Comparison of ENCODE assay signal across 18 cellular contexts in the genomic region with DNA sequence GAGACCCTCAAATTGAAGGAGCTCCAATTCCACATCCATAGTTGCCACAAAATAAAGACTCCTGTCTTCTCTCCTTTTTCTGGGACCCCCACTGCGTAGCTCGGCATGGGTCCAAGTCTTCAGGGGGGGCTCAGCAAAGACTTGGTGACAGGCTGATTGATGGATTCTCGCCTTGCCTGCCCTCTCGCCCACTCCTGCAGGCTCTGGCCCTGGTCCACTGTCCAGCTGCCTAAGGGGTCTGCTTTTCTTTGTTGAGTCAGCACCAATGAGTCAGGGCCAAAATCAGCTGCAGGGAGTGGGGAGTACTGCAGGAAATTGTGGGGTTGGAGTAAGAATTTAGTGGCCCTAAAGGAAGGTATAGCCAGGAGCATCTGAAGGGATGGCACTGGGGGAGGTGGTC. TPM values are rescaled to one million over a fixed set of nuclear protein-coding genes. Genes with fewer than 3 reads are reported as not detected.
A peak's percentile ranks its signal among the peaks of the same experiment; 100 is the strongest.
DNase-seq lines count a peak whose midpoint lies in the region; TF ChIP-seq lines count a peak whose summit lies in the region.
"Had no signal": no experiment of that assay in that cellular context is flagged by ENCODE, and none has a peak within 500 bp of the region (broad histone marks: within the 10 kb centered on the region; RNA-seq: fewer than 3 reads in every experiment).

No MANE protein-coding gene starts in this region.

- H4K91ac ChIP-seq in trophoblast cell (ENCODE audit: low read depth, low read length) = no peak overlapping the region

- no peak overlapping the region for H3K18ac ChIP-seq in trophoblast cell (ENCODE audit: low read length)

- H3K9me3 ChIP-seq in AG04450 (ENCODE audit: control insufficient read depth, insufficient read depth, low read length) = peaks cover 2% of the 10 kb centered on the region; the same call in 1 of the 2 replicates
- no peaks in the 10 kb centered on the region for H3K9me3 ChIP-seq in A673 (ENCODE audit: low read depth, low read length, poor library complexity, severe bottlenecking)
- no peaks in the 10 kb centered on the region for H3K9me3 ChIP-seq in trophoblast cell (ENCODE audit: insufficient read depth, low read depth, low read length)

- BruUV-seq in A673 (replicated peaks; lab: Mats Ljungman, UMichigan) (no TSS peak), MCF 10A (replicated peaks; lab: Mats Ljungman, UMichigan) (no TSS peak)

- H3K9ac ChIP-seq in trophoblast cell (ENCODE audit: low read length) = no peak overlapping the region
- H3K9ac ChIP-seq: KMS-11 had no signal

- no peak overlapping the region for H3K4me3 ChIP-seq in AG04450 (ENCODE audit: low read depth, low read length)
- no peak overlapping the region for H3K4me3 ChIP-seq in brain microvascular endothelial cell (ENCODE audit: low read depth, low read length)
- H3K4me3 ChIP-seq in A673 (ENCODE audit: low read depth, low read length, poor library complexity, severe bottlenecking) = no peak overlapping the region
- no peak overlapping the region for H3K4me3 ChIP-seq in trophoblast cell (ENCODE audit: low read depth, low read length)

- H3K9me3 Mint-ChIP-seq in neural crest cell (no peaks in the 10 kb centered on the region), MCF 10A (ENCODE audit: unreplicated experiment) (no peaks in the 10 kb centered on the region)

- intact Hi-C loops in A673 (cut with micrococcal nuclease; ENCODE audit: unreplicated experiment) (no loop called here), MCF 10A (cut with micrococcal nuclease) (no loop called here)

- WGBS in trophoblast cell (ENCODE audit: extremely low coverage, insufficient coverage, insufficient read length) = no CpG with 5 or more reads among the region's 4 CpGs

- H3K27ac ChIP-seq in AG04450 (ENCODE audit: low read depth, low read length) (no peak overlapping the region), brain microvascular endothelial cell (no peak overlapping the region), A673 (ENCODE audit: low read depth, low read length, poor library complexity, severe bottlenecking) (no peak overlapping the region), trophoblast cell (ENCODE audit: low read depth, low read length) (no peak overlapping the region)
- H3K27ac ChIP-seq: KMS-11 had no signal

- CTCF ChIA-PET in AG04450 (lab: Charles Lee) = interaction anchor here (0.6 to 10.6 kb wide), 9 partner anchors 11 to 991 kb away, joined by 3 to 594 read pairs (median 8); no protein-coding TSS in a partner anchor
- CTCF ChIA-PET in A673 (lab: Charles Lee) = interaction anchor here (1.0 to 3.2 kb wide), 3 partner anchors 15 to 145 kb away, joined by 3 to 50 read pairs (median 4); no protein-coding TSS in a partner anchor
- CTCF ChIA-PET in MCF 10A (lab: Yijun Ruan, JAX) = interaction anchor here (0.6 to 13.5 kb wide), 27 partner anchors 12 to 1164 kb away, joined by 3 to 673 read pairs (median 4); no protein-coding TSS in a partner anchor

- H2BK120ac ChIP-seq in trophoblast cell (ENCODE audit: insufficient read depth, low read length, poor library complexity) = no peak overlapping the region

- peak overlapping the region; percentile 65 for H3K27ac Mint-ChIP-seq in neural crest cell (ENCODE audit: unreplicated experiment)
- H3K27ac Mint-ChIP-seq in MCF 10A (ENCODE audit: low read depth, unreplicated experiment) = no peak overlapping the region

- H2AK5ac ChIP-seq in trophoblast cell (ENCODE audit: low read length) = no peak overlapping the region

- TF ChIP-seq CTCF in AG04450 (IDR thresholded peaks at IDR 0.05; ENCODE audit: low read depth, low read length) (no peak), brain microvascular endothelial cell (IDR thresholded peaks at IDR 0.05; ENCODE audit: low read depth, low read length, missing control alignments) (no peak), neural crest cell (conservative IDR thresholded peaks at IDR 0.05) (no peak), A673 (conservative IDR thresholded peaks at IDR 0.05; ENCODE audit: low read depth, low read length) (no peak), MCF 10A (IDR thresholded peaks at IDR 0.05; ENCODE audit: unreplicated experiment) (no peak)

- H3K4me1 ChIP-seq in A673 (ENCODE audit: insufficient read depth, low read length, poor library complexity, severe bottlenecking) (peaks cover 12% of the 10 kb centered on the region), trophoblast cell (ENCODE audit: control insufficient read depth in 1 of 2, insufficient read depth in 2 of 2, low read length in 2 of 2) (peaks cover 0 to 8% of the 10 kb centered on the region in 2 experiments)

- DNase-seq in AG04450 (ENCODE audit: low read depth, low spot score) (peak; percentile 16), M059J (ENCODE audit: low read depth) (peak; percentile 47), brain microvascular endothelial cell (peak; percentile 48), neural crest cell (ENCODE audit: low read depth, low spot score) (no peak), A673 (ENCODE audit: low spot score) (no peak), MCF 10A (ENCODE audit: unreplicated experiment) (no peak), trophoblast cell (no peak)
- no peak for DNase-seq in activated T-cell treated with anti-CD3 and anti-CD28 coated beads, Interleukin-2, amount 50 U/mL, for 1 hour
- DNase-seq: COR-L47, DMS153, GDM1, MM.1S, NCI-H1105, NCI-H1694 treated with DMSO at 0.1 percent for 48 hours, NCI-H774, Right ventricle myocardium superior had no signal

- no peak overlapping the region for H3K4me3 Mint-ChIP-seq in neural crest cell
- no peak overlapping the region for H3K4me3 Mint-ChIP-seq in MCF 10A (ENCODE audit: unreplicated experiment)
- H3K4me3 Mint-ChIP-seq: CD14-positive monocyte had no signal

- H3K79me1 ChIP-seq in trophoblast cell (ENCODE audit: low read length) = no peaks in the 10 kb centered on the region

- POLR2A ChIA-PET in AG04450 (lab: Yijun Ruan, JAX) (interaction anchor here (1.3 kb wide), 1 partner anchor 146 kb away, joined by 5 read pairs; no protein-coding TSS in a partner anchor), A673 (lab: Charles Lee; ENCODE audit: low non-redundant PET) (interaction anchor here (0.5 to 0.6 kb wide), 2 partner anchors 13 to 121 kb away, joined by 5 to 9 read pairs; no protein-coding TSS in a partner anchor), MCF 10A (lab: Yijun Ruan, JAX) (interaction anchor here (1.0 to 2.6 kb wide), 5 partner anchors 8 to 146 kb away, joined by 3 to 26 read pairs (median 3); no protein-coding TSS in a partner anchor)

- no peak overlapping the region for H3K23ac ChIP-seq in trophoblast cell (ENCODE audit: low read length)

- H3K14ac ChIP-seq in trophoblast cell (ENCODE audit: low read length) = no peak overlapping the region

- H3K36me3 ChIP-seq in brain microvascular endothelial cell (replicated peaks) = no peaks in the 10 kb centered on the region
- H3K36me3 ChIP-seq in A673 (ENCODE audit: insufficient read depth, low read length, poor library complexity, severe bottlenecking) = no peaks in the 10 kb centered on the region
- peaks cover 0 to 7% of the 10 kb centered on the region in 2 experiments for H3K36me3 ChIP-seq in trophoblast cell (ENCODE audit: control insufficient read depth in 1 of 2, insufficient read depth in 2 of 2, low read length in 2 of 2)

- H3K4me1 Mint-ChIP-seq in neural crest cell (peaks cover 24% of the 10 kb centered on the region), MCF 10A (ENCODE audit: insufficient read depth, unreplicated experiment) (peaks cover 6% of the 10 kb centered on the region)
- H3K4me1 Mint-ChIP-seq: CD14-positive monocyte had no signal

- H4K8ac ChIP-seq in trophoblast cell (ENCODE audit: low read depth, low read length) = no peak overlapping the region

- H2AFZ ChIP-seq in trophoblast cell (ENCODE audit: insufficient read depth, low read length, poor library complexity) = no peak overlapping the region

- H4K12ac ChIP-seq in trophoblast cell (ENCODE audit: low read depth, low read length) = no peak overlapping the region

- H3K79me2 ChIP-seq in trophoblast cell (ENCODE audit: control insufficient read depth, insufficient read depth, low read length, poor library complexity) = no peaks in the 10 kb centered on the region

- H3K27me3 ChIP-seq in AG04450 (ENCODE audit: control insufficient read depth, insufficient read depth, low read length) (no peaks in the 10 kb centered on the region), brain microvascular endothelial cell (replicated peaks) (no peaks in the 10 kb centered on the region), A673 (replicated peaks; ENCODE audit: insufficient read depth, low read depth, low read length, poor library complexity) (no peaks in the 10 kb centered on the region), trophoblast cell (ENCODE audit: insufficient read depth, low read length) (no peaks in the 10 kb centered on the region)

- peaks cover 4% of the 10 kb centered on the region for H3K36me3 Mint-ChIP-seq in neural crest cell (ENCODE audit: low read depth)
- H3K36me3 Mint-ChIP-seq in MCF 10A (ENCODE audit: insufficient read depth, unreplicated experiment) = peaks cover 7% of the 10 kb centered on the region
- H3K36me3 Mint-ChIP-seq: CD14-positive monocyte had no signal

- H3K4ac ChIP-seq in trophoblast cell (ENCODE audit: low read depth, low read length) = no peak overlapping the region

- no peak overlapping the region for H2BK5ac ChIP-seq in trophoblast cell (ENCODE audit: low read depth, low read length, poor library complexity)

- H3K27me3 Mint-ChIP-seq in neural crest cell (ENCODE audit: low read depth) (no peaks in the 10 kb centered on the region), MCF 10A (ENCODE audit: insufficient read depth, unreplicated experiment) (no peaks in the 10 kb centered on the region)

- H3K4me2 ChIP-seq in trophoblast cell (ENCODE audit: low read length) = no peak overlapping the region
- H3K4me2 ChIP-seq: KMS-11 had no signal

- in situ Hi-C loops in brain microvascular endothelial cell (cut with HindIII; ENCODE audit: low pct_ligation_motif_present, low sequenced_read_pairs) = no loop called here

- no peak overlapping the region for H2BK12ac ChIP-seq in trophoblast cell (ENCODE audit: low read length)

RNA-seq across cellular contexts. Expression of gene RPL37A, which starts 21.5 kb away (rescaled TPM):
- polyA plus RNA-seq in AG04450 (2011; rRNA removed) = 3,563 and 3,667 TPM in 2 replicates
- polyA minus RNA-seq in AG04450 (2011; rRNA and poly(A)+ RNA removed) = 742 and 782 TPM in 2 replicates
- total RNA-seq in M059J (2014; rRNA removed; shearing (Covaris generic)) = 761 and 975 TPM in 2 replicates
- total RNA-seq in neural crest cell (3,339 and 3,393 TPM in 2 replicates), A673 (2021) (2,455 and 2,535 TPM in 2 replicates), MCF 10A (2022) (4,349 and 4,745 TPM in 2 replicates)
- 7,266 and 7,276 TPM in 2 replicates for polyA plus RNA-seq in trophoblast cell (2013)

Comparison
In these comparisons a context has a peak if more than half of its experiments do, and no peak if none do; other contexts are left out.
1. DNase-seq: peak in AG04450 (single experiment), M059J (single experiment) and brain microvascular endothelial cell (single experiment); none in neural crest cell (single experiment), A673 (single experiment), MCF 10A (single experiment), activated T-cell treated with anti-CD3 and anti-CD28 coated beads, Interleukin-2, amount 50 U/mL, for 1 hour (single experiment) and trophoblast cell (0 of 2).